In genomic region chr10:125605167-125605566, GRCh38 we compare ENCODE assay signal across 1 cellular context.
TF ChIP-seq lines count a peak whose summit lies in the region.

No MANE protein-coding gene starts in this region.

TF ChIP-seq in K562, 482 proteins besides CTCF, POLR2A, EP300 and RAD21 (continued from another document and continues in another):
- TF ChIP-seq SMAD2 (IDR thresholded peaks at IDR 0.05; ENCODE audit: low read depth, low read length) (no peak), CTCFL (IDR thresholded peaks at IDR 0.05; ENCODE audit: borderline replicate concordance, insufficient read depth, low read depth, low read length, poor library complexity, severe bottlenecking) (no peak), PHF20 (IDR thresholded peaks at IDR 0.05; ENCODE audit: partially characterized antibody) (no peak), BDP1 (IDR thresholded peaks at IDR 0.05; ENCODE audit: insufficient read depth, insufficient read length) (no peak), SRSF3 (IDR thresholded peaks at IDR 0.05; ENCODE audit: insufficient read depth, low read length) (no peak), RAD51 (IDR thresholded peaks at IDR 0.05; ENCODE audit: borderline replicate concordance, low read depth) (no peak), GTF2B (IDR thresholded peaks at IDR 0.05; ENCODE audit: extremely low read depth, insufficient read length) (no peak), BCOR (IDR thresholded peaks at IDR 0.05) (peak; percentile 48; the same call in 1 of the 2 replicates), NR0B1 (IDR thresholded peaks at IDR 0.05; ENCODE audit: partially characterized antibody) (no peak), ZSCAN32 (CRISPR knock-in tag; IDR thresholded peaks at IDR 0.05) (no peak), CREB1 (IDR thresholded peaks at IDR 0.05) (peak; percentile 77), CREB1 (CRISPR knock-in tag; IDR thresholded peaks at IDR 0.05) (no peak), ZBTB11 (CRISPR knock-in tag; IDR thresholded peaks at IDR 0.05) (peak in 1 of 3 experiments; percentile 61; a peak in 1 of 6 replicates), SFPQ (IDR thresholded peaks at IDR 0.05; ENCODE audit: low read depth, low read length) (no peak), ZEB2 (IDR thresholded peaks at IDR 0.05) (no peak), HDAC8 (tag; IDR thresholded peaks at IDR 0.05) (no peak), SMAD4 (CRISPR knock-in tag; conservative IDR thresholded peaks at IDR 0.05) (peak; percentile 77), HDAC2 (IDR thresholded peaks at IDR 0.05) (no peak), ZNF696 (CRISPR knock-in tag; conservative IDR thresholded peaks at IDR 0.05) (no peak), ZBTB8A (IDR thresholded peaks at IDR 0.05; ENCODE audit: partially characterized antibody) (no peak), COPS2 (conservative IDR thresholded peaks at IDR 0.05) (no peak), ZNF318 (IDR thresholded peaks at IDR 0.05; ENCODE audit: borderline replicate concordance in 1 of 2, low read depth in 1 of 2) (no peak), RFX7 (CRISPR knock-in tag; IDR thresholded peaks at IDR 0.05) (no peak), ZBTB2 (IDR thresholded peaks at IDR 0.05) (no peak), MAFF (IDR thresholded peaks at IDR 0.05; ENCODE audit: low read length) (no peak), E2F3 (CRISPR knock-in tag; IDR thresholded peaks at IDR 0.05) (no peak), PTTG1 (tag; IDR thresholded peaks at IDR 0.05; ENCODE audit: low read depth) (no peak), HMGN3 (IDR thresholded peaks at IDR 0.05; ENCODE audit: borderline replicate concordance, extremely low read depth, insufficient read length, low read depth, low read length) (no peak), CBX8 (IDR thresholded peaks at IDR 0.05; ENCODE audit: borderline replicate concordance, extremely low read depth, low read depth, low read length, poor library complexity, severe bottlenecking) (no peak), RREB1 (CRISPR knock-in tag; IDR thresholded peaks at IDR 0.05) (no peak), ZNF12 (CRISPR knock-in tag; IDR thresholded peaks at IDR 0.05) (no peak)
